Comparison of ENCODE assay signal across 8 cellular contexts in genomic region chr11:18588297-18589252, GRCh38. TPM values are rescaled to one million over a fixed set of nuclear protein-coding genes. Genes with fewer than 3 reads are reported as not detected.
DNase-seq lines count a peak whose midpoint lies in the region; ATAC-seq and TF ChIP-seq lines count a peak whose summit lies in the region.

Gene UEVLD, minus strand, starts transcription at chr11:18588734. Its CDS starts 80 bp downstream, at chr11:18588654.

- no peak within 1 kb of the TSS for H3K27ac Mint-ChIP-seq in Calu3 (ENCODE audit: unreplicated experiment)

- H3K9ac ChIP-seq in neural cell (ENCODE audit: low read length), result peak within 1 kb of the TSS; percentile 76

- peak; percentile 91 for DNase-seq in Calu3
- DNase-seq in HUDEP-2 (lab: John Stamatoyannopoulos, UW; ENCODE audit: unreplicated experiment in 76 of 76), result peak in 71 of 76 experiments; percentile 11 to 80 (median 58)
- DNase-seq in RPMI7951 (ENCODE audit: low read depth), result peak; percentile 89
- DNase-seq in activated gamma-delta T cell (lab: John Stamatoyannopoulos, UW), result peak; percentile 55
- DNase-seq in foreskin fibroblast, result peak; percentile 92 to 97
- peak; percentile 83 for DNase-seq in stimulated activated naive CD8-positive, alpha-beta T cell treated with anti-CD3 and anti-CD28 coated beads, Interleukin-15, Interleukin-2, amounts not matched to agents 100 U/mL and 50 U/mL, for 24 hours

- H3K27ac ChIP-seq in neural cell (ENCODE audit: low read length), result peak within 1 kb of the TSS; percentile 50

- TF ChIP-seq CTCF in Calu3 (IDR thresholded peaks at IDR 0.05; ENCODE audit: unreplicated experiment), result no peak
- TF ChIP-seq CTCF in foreskin fibroblast (IDR thresholded peaks at IDR 0.05; ENCODE audit: low read depth, low read length), result no peak
- TF ChIP-seq CTCF in neural cell (IDR thresholded peaks at IDR 0.05; ENCODE audit: poor library complexity, severe bottlenecking), result no peak

- CTCF ChIA-PET in Calu3 (lab: Charles Lee), result interaction anchor here (1.0 kb wide), 1 partner anchor 133 kb away, joined by 5 read pairs; no protein-coding TSS in a partner anchor

- no TSS peak for BruUV-seq in Calu3 (replicated peaks; lab: Mats Ljungman, UMichigan)

- no peaks in the 10 kb centered on the region for H3K27me3 Mint-ChIP-seq in Calu3 (ENCODE audit: unreplicated experiment)

- H3K36me3 ChIP-seq in neural cell (ENCODE audit: insufficient read depth, low read length), result no peaks in the 10 kb centered on the region

- intact Hi-C loops in Calu3 (cut with micrococcal nuclease; ENCODE audit: unreplicated experiment), result loop anchor here (5.0 kb wide), 1 partner anchor 144 kb away; no protein-coding TSS in a partner anchor

- H3K9me3 Mint-ChIP-seq in Calu3 (ENCODE audit: low read depth, unreplicated experiment), result no peaks in the 10 kb centered on the region

- TF ChIP-seq EP300 in neural cell (conservative IDR thresholded peaks at IDR 0.05; ENCODE audit: poor library complexity, severe bottlenecking), result no peak

- no peaks in the 10 kb centered on the region for H4K20me1 ChIP-seq in neural cell (ENCODE audit: insufficient read depth)

- H3K27me3 ChIP-seq in neural cell (ENCODE audit: insufficient read depth, low read depth, low read length), result no peaks in the 10 kb centered on the region

- no peak for TF ChIP-seq RAD21 in neural cell (conservative IDR thresholded peaks at IDR 0.05)

- no peaks in the 10 kb centered on the region for H3K36me3 Mint-ChIP-seq in Calu3 (ENCODE audit: insufficient read depth, unreplicated experiment)

- no peaks in the 10 kb centered on the region for H3K9me3 ChIP-seq in neural cell (ENCODE audit: low read length)

- H3F3A ChIP-seq in neural cell (ENCODE audit: insufficient read depth, low read length, poor library complexity, severe bottlenecking), result no peaks in the 10 kb centered on the region

- H3K79me2 ChIP-seq in neural cell (replicated peaks; ENCODE audit: insufficient read depth, low read length), result peaks cover 17% of the 10 kb centered on the region

- H3K4me3 ChIP-seq in foreskin fibroblast (ENCODE audit: low read depth in 1 of 2, low read length in 2 of 2) (peak within 1 kb of the TSS; percentile 98 to 99), neural cell (ENCODE audit: low read length) (peak within 1 kb of the TSS; percentile 82)

- H3K4me3 Mint-ChIP-seq in Calu3 (ENCODE audit: low read depth, unreplicated experiment), result no peak within 1 kb of the TSS

- no peaks in the 10 kb centered on the region for H3K4me1 Mint-ChIP-seq in Calu3 (ENCODE audit: low read depth, unreplicated experiment)

- H3K9me2 ChIP-seq in neural cell (ENCODE audit: insufficient read depth, low read length), result no peaks in the 10 kb centered on the region

- ATAC-seq in GM21360 (IDR thresholded peaks at IDR 0.05; ENCODE audit: unreplicated experiment), result peak; percentile 55
- ATAC-seq in stimulated activated naive CD8-positive, alpha-beta T cell treated with anti-CD3 and anti-CD28 coated beads, Interleukin-15, Interleukin-2, amounts not matched to agents 100 U/mL and 50 U/mL, for 24 hours, result peak; percentile 67

- peak within 1 kb of the TSS; percentile 97 for H3K4me2 ChIP-seq in neural cell (ENCODE audit: low read length)

- H2AFZ ChIP-seq in neural cell (ENCODE audit: low read depth, low read length), result peak within 1 kb of the TSS; percentile 74

TF ChIP-seq in neural cell, 6 proteins besides CTCF, POLR2A, EP300 and RAD21:
- peak; percentile 78 for TF ChIP-seq POLR2AphosphoS5 (IDR thresholded peaks at IDR 0.05)
- TF ChIP-seq EZH2 (IDR thresholded peaks at IDR 0.05; ENCODE audit: borderline replicate concordance, insufficient read depth, low read length, poor library complexity, severe bottlenecking), result no peak
- TF ChIP-seq MXI1 (conservative IDR thresholded peaks at IDR 0.05; ENCODE audit: poor library complexity, severe bottlenecking), result peak; percentile 77
- TF ChIP-seq SMC3 (conservative IDR thresholded peaks at IDR 0.05; ENCODE audit: poor library complexity), result peak; percentile 44

RNA-seq across cellular contexts. Expression of gene UEVLD, which starts in this region (rescaled TPM):
- total RNA-seq in Calu3 (2022), result 23.1 and 25.9 TPM in 2 replicates
- 26.4 and 27.9 TPM in 2 replicates for total RNA-seq in RPMI7951 (2014; rRNA removed; shearing (Covaris generic))
- polyA plus RNA-seq in neural cell, result 11.0 and 11.3 TPM in 2 replicates
- 10.7 and 16.2 TPM in 2 replicates for polyA minus RNA-seq in neural cell

Comparison
In these comparisons a context has a peak if more than half of its experiments do, and no peak if none do; other contexts are left out.
1. Peak in every context shown above with its lines: DNase-seq, ATAC-seq, H3K4me3 ChIP-seq and H3K27ac ChIP-seq.